Comparison of ENCODE assay signal across 8 cellular contexts in the genomic region with DNA sequence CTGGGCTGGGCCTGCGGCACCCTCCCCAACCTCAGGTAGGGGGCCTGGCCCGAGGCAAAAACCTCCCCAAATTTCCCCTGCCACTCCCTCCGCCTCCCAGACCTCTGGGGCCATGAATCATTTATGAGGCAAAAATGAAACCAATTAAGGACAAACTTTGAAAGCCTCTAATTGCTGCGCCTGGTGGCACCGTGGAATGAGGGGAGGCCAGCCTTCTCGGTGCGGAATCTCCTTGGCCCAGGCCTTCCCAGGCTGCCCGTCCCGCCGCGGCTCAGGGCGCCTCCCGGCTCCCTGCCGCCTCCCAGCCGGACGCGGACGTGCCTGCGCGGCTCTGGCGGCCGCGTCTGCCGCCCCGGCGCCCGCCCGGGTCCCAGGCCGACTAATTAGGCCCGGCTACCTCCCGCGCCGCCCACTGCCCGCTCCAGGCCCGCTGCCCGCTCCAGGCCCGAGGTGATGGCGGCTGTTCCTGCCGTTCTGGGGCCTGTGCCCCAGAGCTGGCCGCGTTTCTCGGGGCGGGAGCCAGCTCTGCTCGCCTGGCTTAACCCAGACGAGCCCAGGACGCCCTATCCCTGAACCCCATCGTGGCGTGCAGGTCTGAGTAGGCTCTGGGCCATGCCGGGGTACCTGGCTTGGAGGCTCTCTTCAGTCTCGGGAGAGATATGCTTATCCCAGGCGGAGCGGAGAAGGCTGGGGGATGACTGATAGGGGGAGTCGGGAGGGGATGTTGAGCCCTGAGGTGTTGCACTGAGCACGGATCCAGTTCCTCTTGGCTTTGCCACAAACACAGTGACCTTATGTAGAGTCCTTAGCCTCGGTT. TPM values are rescaled to one million over a fixed set of nuclear protein-coding genes. Genes with fewer than 3 reads are reported as not detected.
DNase-seq lines count a peak whose midpoint lies in the region; ATAC-seq and TF ChIP-seq lines count a peak whose summit lies in the region.

No MANE protein-coding gene starts in this region.

- TF ChIP-seq CTCF in cardiac muscle cell (IDR thresholded peaks at IDR 0.05; ENCODE audit: low read depth, low read length) (no peak), retinal pigment epithelial cell (conservative IDR thresholded peaks at IDR 0.05; ENCODE audit: low read depth, low read length) (no peak)

- peaks cover 26% of the 10 kb centered on the region for H3K4me1 Mint-ChIP-seq in activated naive CD4-positive, alpha-beta T cell treated with anti-CD3 and anti-CD28 coated beads, Interleukin-2, amount 50 U/mL, for 24 hours

- DNase-seq in GF-D8 (lab: John Stamatoyannopoulos, UW), result peak; percentile 17
- peak; percentile 86 for DNase-seq in M059J (ENCODE audit: low read depth)
- peak in 1 of 2 donors; percentile 57 for DNase-seq in cardiac muscle cell (ENCODE audit: low read depth in 1 of 2, low spot score in 1 of 2)
- DNase-seq in retinal pigment epithelial cell (ENCODE audit: low read depth), result no peak
- DNase-seq in NCI-H82 (lab: John Stamatoyannopoulos, UW), result no peak
- no peak for DNase-seq in NCI-H226

- H3K27ac ChIP-seq in cardiac muscle cell, result peak overlapping the region; percentile 92

- H3K36me3 Mint-ChIP-seq in activated naive CD4-positive, alpha-beta T cell treated with anti-CD3 and anti-CD28 coated beads, Interleukin-2, amount 50 U/mL, for 24 hours, result no peaks in the 10 kb centered on the region

- H3K4me1 ChIP-seq in cardiac muscle cell (ENCODE audit: low read depth), result peaks cover 47% of the 10 kb centered on the region

- H3K27me3 ChIP-seq in cardiac muscle cell, result no peaks in the 10 kb centered on the region

- no peak overlapping the region for H3K27ac Mint-ChIP-seq in activated naive CD4-positive, alpha-beta T cell treated with anti-CD3 and anti-CD28 coated beads, Interleukin-2, amount 50 U/mL, for 24 hours

- H3K4me3 ChIP-seq in cardiac muscle cell (no peak overlapping the region), retinal pigment epithelial cell (ENCODE audit: low read length) (peak overlapping the region; percentile 1)

- no peaks in the 10 kb centered on the region for H3K36me3 ChIP-seq in cardiac muscle cell

- H3K9me3 ChIP-seq in cardiac muscle cell (ENCODE audit: low read depth), result no peaks in the 10 kb centered on the region

- peak overlapping the region; percentile 80 for H3K4me3 Mint-ChIP-seq in activated naive CD4-positive, alpha-beta T cell treated with anti-CD3 and anti-CD28 coated beads, Interleukin-2, amount 50 U/mL, for 24 hours

- no peaks in the 10 kb centered on the region for H3K27me3 Mint-ChIP-seq in activated naive CD4-positive, alpha-beta T cell treated with anti-CD3 and anti-CD28 coated beads, Interleukin-2, amount 50 U/mL, for 24 hours

- no peaks in the 10 kb centered on the region for H3K9me3 Mint-ChIP-seq in activated naive CD4-positive, alpha-beta T cell treated with anti-CD3 and anti-CD28 coated beads, Interleukin-2, amount 50 U/mL, for 24 hours

- ATAC-seq in GM19351 (IDR thresholded peaks at IDR 0.05; ENCODE audit: unreplicated experiment), result no peak

RNA-seq across cellular contexts. Expression of a gene that starts 20.1 kb away (rescaled TPM):
- total RNA-seq in M059J (2014; rRNA removed; shearing (Covaris generic)), result 78.6 and 122 TPM in 2 replicates
- total RNA-seq in cardiac muscle cell, result 91.9 and 122 TPM in 2 replicates
- 70.4 and 79.4 TPM in 2 replicates for polyA plus RNA-seq in cardiac muscle cell

Comparison
In these comparisons a context has a peak if more than half of its experiments do, and no peak if none do; other contexts are left out.
1. DNase-seq: peak in GF-D8 (single experiment) and M059J (single experiment); none in retinal pigment epithelial cell (single experiment), NCI-H82 (single experiment) and NCI-H226 (single experiment).